ENCODE assay signal across 22 cellular contexts in genomic region chr5:152529456-152529855, GRCh38.
"Had no signal": no experiment of that assay in that cellular context is flagged by ENCODE, and none has a peak within 500 bp of the region (broad histone marks: within the 10 kb centered on the region; RNA-seq: fewer than 3 reads in every experiment).

No MANE protein-coding gene starts in this region.

- H3K36me3 Mint-ChIP-seq: activated CD4-positive, alpha-beta memory T cell treated with anti-CD3 and anti-CD28 coated beads for 36 hours; naive thymus-derived CD8-positive, alpha-beta T cell; type B pancreatic cell had no signal

- H3K4me3 ChIP-seq: body of pancreas, cardiac muscle cell, heart right ventricle, lung, right atrium auricular region, spleen, thoracic aorta had no signal

- H3K9me3 Mint-ChIP-seq: activated B cell treated with CpG ODN at 0.5 μM for 24 hours; activated CD4-positive, alpha-beta memory T cell treated with anti-CD3 and anti-CD28 coated beads for 36 hours; naive thymus-derived CD8-positive, alpha-beta T cell; type B pancreatic cell had no signal

- H3K27me3 Mint-ChIP-seq: activated CD4-positive, alpha-beta memory T cell treated with anti-CD3 and anti-CD28 coated beads for 36 hours had no signal

- DNase-seq: activated B cell treated with CpG ODN at 0.5 μM for 24 hours; activated CD4-positive, alpha-beta memory T cell treated with anti-CD3 and anti-CD28 coated beads for 36 hours; activated CD4-positive, alpha-beta T cell treated with anti-CD3 and anti-CD28 coated beads for 4 hours; activated naive CD4-positive, alpha-beta T cell treated with Interleukin-2 at 50 U/mL for 16 hours; activated T-cell treated with anti-CD3 and anti-CD28 coated beads, Interleukin-2, amount 50 U/mL, for 48 hours; amygdala; body of pancreas; cortex of kidney; heart right ventricle; left colon; naive thymus-derived CD8-positive, alpha-beta T cell; spleen; stimulated activated CD4-positive, alpha-beta T cell treated with anti-CD3 and anti-CD28 coated beads, Interleukin-4, amount 100 ng/mL, for 1 hour; stimulated activated naive CD4-positive, alpha-beta T cell treated with Interleukin-2 at 50 U/mL for 16 hours had no signal

- H3K4me1 ChIP-seq: body of pancreas, right atrium auricular region had no signal

- H3K27ac ChIP-seq: body of pancreas, cardiac muscle cell, epithelial cell of prostate, heart right ventricle, right atrium auricular region, spleen, thoracic aorta had no signal

- H3K36me3 ChIP-seq: cardiac muscle cell, heart right ventricle, right atrium auricular region, spleen, thoracic aorta had no signal

- ATAC-seq: body of pancreas; heart right ventricle; left colon; naive thymus-derived CD8-positive, alpha-beta T cell; SK-N-SH treated with all-trans-retinoic acid at 6 μM for 48 hours had no signal

- H3K27me3 ChIP-seq: body of pancreas, cardiac muscle cell, heart right ventricle, right atrium auricular region, spleen had no signal

- H3K4me3 Mint-ChIP-seq: activated B cell treated with CpG ODN at 0.5 μM for 24 hours; activated CD4-positive, alpha-beta memory T cell treated with anti-CD3 and anti-CD28 coated beads for 36 hours; type B pancreatic cell had no signal

- H3K27ac Mint-ChIP-seq: activated B cell treated with CpG ODN at 0.5 μM for 24 hours; activated CD4-positive, alpha-beta memory T cell treated with anti-CD3 and anti-CD28 coated beads for 36 hours; progenitor cell of endocrine pancreas; type B pancreatic cell had no signal
